Comparison of ENCODE assay signal across 8 cellular contexts in genomic region chr15:34993877-34994276, GRCh38. TPM values are rescaled to one million over a fixed set of nuclear protein-coding genes. Genes with fewer than 3 reads are reported as not detected.
DNase-seq lines count a peak whose midpoint lies in the region; ATAC-seq and TF ChIP-seq lines count a peak whose summit lies in the region.

No MANE protein-coding gene starts in this region.

- no peaks in the 10 kb centered on the region for H3K9me3 Mint-ChIP-seq in osteocyte (ENCODE audit: unreplicated experiment)
- H3K9me3 Mint-ChIP-seq in CD8-positive, alpha-beta T cell = no peaks in the 10 kb centered on the region

- CTCF ChIA-PET in CD8-positive, alpha-beta T cell (lab: Charles Lee) = no interaction called here

- peaks cover 2% of the 10 kb centered on the region for H3K27me3 Mint-ChIP-seq in osteocyte (ENCODE audit: unreplicated experiment)
- H3K27me3 Mint-ChIP-seq in CD8-positive, alpha-beta T cell (ENCODE audit: low read depth) = peaks cover 12% of the 10 kb centered on the region

- no peak overlapping the region for H3K4me3 Mint-ChIP-seq in osteocyte (ENCODE audit: unreplicated experiment)
- no peak overlapping the region for H3K4me3 Mint-ChIP-seq in CD8-positive, alpha-beta T cell

- TF ChIP-seq CTCF in esophagus squamous epithelium (IDR thresholded peaks at IDR 0.05) (no peak), osteocyte (IDR thresholded peaks at IDR 0.05) (no peak)
- no peak for TF ChIP-seq CTCF in CD8-positive, alpha-beta T cell (IDR thresholded peaks at IDR 0.05)

- H3K4me1 ChIP-seq in esophagus squamous epithelium = peaks cover 0 to 71% (median 17%) of the 10 kb centered on the region in 3 donors
- peaks cover 8% of the 10 kb centered on the region for H3K4me1 ChIP-seq in CD8-positive, alpha-beta T cell (ENCODE audit: insufficient read depth, low read length)

- peak overlapping the region; percentile 35 to 98 (median 75) for H3K27ac ChIP-seq in esophagus squamous epithelium
- no peak overlapping the region for H3K27ac ChIP-seq in CD8-positive, alpha-beta T cell (ENCODE audit: low read depth, low read length)

- peak; percentile 48 for DNase-seq in activated CD4-positive, alpha-beta T cell treated with anti-CD3 and anti-CD28 coated beads for 48 hours
- DNase-seq in activated CD4-positive, alpha-beta T cell treated with anti-CD3 and anti-CD28 coated beads, Interleukin-2, amount 50 U/mL, for 1 hour = no peak
- DNase-seq in esophagus squamous epithelium (lab: John Stamatoyannopoulos, UW) (no peak), osteocyte (ENCODE audit: extremely low spot score, unreplicated experiment) (no peak)
- no peak for DNase-seq in CD8-positive, alpha-beta T cell
- no peak for DNase-seq in effector CD4-positive, alpha-beta T cell

- no peaks in the 10 kb centered on the region for H3K36me3 ChIP-seq in esophagus squamous epithelium
- no peaks in the 10 kb centered on the region for H3K36me3 ChIP-seq in CD8-positive, alpha-beta T cell (ENCODE audit: insufficient read depth, low read length)

- WGBS in esophagus squamous epithelium, 2 donors = 56 to 93% methylated on average over 4 of the region's 4 CpGs

- H3K27me3 ChIP-seq in esophagus squamous epithelium = no peaks in the 10 kb centered on the region
- no peaks in the 10 kb centered on the region for H3K27me3 ChIP-seq in CD8-positive, alpha-beta T cell (ENCODE audit: insufficient read depth, low read length)

- no peaks in the 10 kb centered on the region for H3K9me3 ChIP-seq in esophagus squamous epithelium
- no peaks in the 10 kb centered on the region for H3K9me3 ChIP-seq in CD8-positive, alpha-beta T cell (ENCODE audit: low read length)

- POLR2A ChIA-PET in CD8-positive, alpha-beta T cell (lab: Charles Lee) = no interaction called here

- ATAC-seq in GM21619 (IDR thresholded peaks at IDR 0.05; ENCODE audit: unreplicated experiment) (peak; percentile 94), HG03354 (IDR thresholded peaks at IDR 0.05; ENCODE audit: poor library complexity, severe bottlenecking, unreplicated experiment) (peak; percentile 96)
- no peak for ATAC-seq in CD8-positive, alpha-beta T cell

- peaks cover 1% of the 10 kb centered on the region for H3K4me1 Mint-ChIP-seq in osteocyte (ENCODE audit: unreplicated experiment)
- H3K4me1 Mint-ChIP-seq in CD8-positive, alpha-beta T cell (ENCODE audit: low read depth) = peaks cover 8% of the 10 kb centered on the region

- TF ChIP-seq POLR2A in esophagus squamous epithelium (IDR thresholded peaks at IDR 0.05) = no peak

- intact Hi-C loops in esophagus squamous epithelium (cut with DNase I) = no loop called here
- intact Hi-C loops in CD8-positive, alpha-beta T cell (cut with DNase I, micrococcal nuclease) = no loop called here

- no peaks in the 10 kb centered on the region for H3K36me3 Mint-ChIP-seq in osteocyte (ENCODE audit: unreplicated experiment)
- no peaks in the 10 kb centered on the region for H3K36me3 Mint-ChIP-seq in CD8-positive, alpha-beta T cell

- H3K4me3 ChIP-seq in esophagus squamous epithelium = no peak overlapping the region
- H3K4me3 ChIP-seq in CD8-positive, alpha-beta T cell (ENCODE audit: low read depth, low read length) = no peak overlapping the region

- H3K27ac Mint-ChIP-seq in osteocyte (ENCODE audit: unreplicated experiment) = no peak overlapping the region
- no peak overlapping the region for H3K27ac Mint-ChIP-seq in CD8-positive, alpha-beta T cell

RNA-seq across cellular contexts. Expression of gene ZNF770, which starts 5.8 kb away (rescaled TPM):
- total RNA-seq in esophagus squamous epithelium (10 to 100 TPM; 49.0 to 70.4 (median 55.9) TPM), osteocyte (34.7 and 36.9 TPM in 2 replicates)
- total RNA-seq in CD8-positive, alpha-beta T cell = 10 to 100 TPM; 32.9 to 37.7 TPM

RNA-seq across cellular contexts. Expression of gene AQR, which starts 24.3 kb away (rescaled TPM):
- total RNA-seq in esophagus squamous epithelium (10 to 100 TPM; 14.7 to 29.4 (median 23.4) TPM), osteocyte (27.4 and 28.5 TPM in 2 replicates)
- total RNA-seq in CD8-positive, alpha-beta T cell = 10 to 100 TPM; 31.3 to 37.1 TPM
